Comparison of ENCODE assay signal across 1 cellular context in genomic region chr5:83470920-83471404, GRCh38.
TF ChIP-seq lines count a peak whose summit lies in the region.

No MANE protein-coding gene starts in this region.

TF ChIP-seq in GM23338, 12 proteins besides CTCF, POLR2A, EP300 and RAD21 (continued from another document):
- TF ChIP-seq, protein P1, sequence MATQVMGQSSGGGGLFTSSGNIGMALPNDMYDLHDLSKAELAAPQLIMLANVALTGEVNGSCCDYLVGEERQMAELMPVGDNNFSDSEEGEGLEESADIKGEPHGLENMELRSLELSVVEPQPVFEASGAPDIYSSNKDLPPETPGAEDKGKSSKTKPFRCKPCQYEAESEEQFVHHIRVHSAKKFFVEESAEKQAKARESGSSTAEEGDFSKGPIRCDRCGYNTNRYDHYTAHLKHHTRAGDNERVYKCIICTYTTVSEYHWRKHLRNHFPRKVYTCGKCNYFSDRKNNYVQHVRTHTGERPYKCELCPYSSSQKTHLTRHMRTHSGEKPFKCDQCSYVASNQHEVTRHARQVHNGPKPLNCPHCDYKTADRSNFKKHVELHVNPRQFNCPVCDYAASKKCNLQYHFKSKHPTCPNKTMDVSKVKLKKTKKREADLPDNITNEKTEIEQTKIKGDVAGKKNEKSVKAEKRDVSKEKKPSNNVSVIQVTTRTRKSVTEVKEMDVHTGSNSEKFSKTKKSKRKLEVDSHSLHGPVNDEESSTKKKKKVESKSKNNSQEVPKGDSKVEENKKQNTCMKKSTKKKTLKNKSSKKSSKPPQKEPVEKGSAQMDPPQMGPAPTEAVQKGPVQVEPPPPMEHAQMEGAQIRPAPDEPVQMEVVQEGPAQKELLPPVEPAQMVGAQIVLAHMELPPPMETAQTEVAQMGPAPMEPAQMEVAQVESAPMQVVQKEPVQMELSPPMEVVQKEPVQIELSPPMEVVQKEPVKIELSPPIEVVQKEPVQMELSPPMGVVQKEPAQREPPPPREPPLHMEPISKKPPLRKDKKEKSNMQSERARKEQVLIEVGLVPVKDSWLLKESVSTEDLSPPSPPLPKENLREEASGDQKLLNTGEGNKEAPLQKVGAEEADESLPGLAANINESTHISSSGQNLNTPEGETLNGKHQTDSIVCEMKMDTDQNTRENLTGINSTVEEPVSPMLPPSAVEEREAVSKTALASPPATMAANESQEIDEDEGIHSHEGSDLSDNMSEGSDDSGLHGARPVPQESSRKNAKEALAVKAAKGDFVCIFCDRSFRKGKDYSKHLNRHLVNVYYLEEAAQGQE (IDR thresholded peaks at IDR 0.05; ENCODE audit: unreplicated experiment): no peak
